ENCODE assay signal across 9 cellular contexts in genomic region chr2:88451647-88452150, GRCh38. TPM values are rescaled to one million over a fixed set of nuclear protein-coding genes. Genes with fewer than 3 reads are reported as not detected.
DNase-seq lines count a peak whose midpoint lies in the region; ATAC-seq, FAIRE-seq and TF ChIP-seq lines count a peak whose summit lies in the region.
"Had no signal": no experiment of that assay in that cellular context is flagged by ENCODE, and none has a peak within 500 bp of the region (broad histone marks: within the 10 kb centered on the region; RNA-seq: fewer than 3 reads in every experiment).

No MANE protein-coding gene starts in this region.

- DNase-seq in CD8-positive, alpha-beta T cell, result peak in 1 of 7 experiments; percentile 14
- peak; percentile 22 for DNase-seq in activated T-cell treated with anti-CD3 and anti-CD28 coated beads, Interleukin-2, amount 50 U/mL, for 72 hours
- DNase-seq in HepG2 (ENCODE audit: low spot score) (no peak), NCI-H2196 treated with DMSO at 0.1 percent for 48 hours (lab: John Stamatoyannopoulos, UW; ENCODE audit: unreplicated experiment) (no peak), NCI-H510A treated with DMSO at 0.1 percent for 48 hours (lab: John Stamatoyannopoulos, UW) (no peak)

- intact Hi-C loops in CD8-positive, alpha-beta T cell (cut with DNase I, micrococcal nuclease), result no loop called here
- intact Hi-C loops in HepG2 (cut with micrococcal nuclease; ENCODE audit: unreplicated experiment), result no loop called here

- no peaks in the 10 kb centered on the region for H3K79me2 ChIP-seq in HepG2 (ENCODE audit: insufficient read depth, low read length)

- no peak overlapping the region for H3K4me3 ChIP-seq in CD8-positive, alpha-beta T cell (ENCODE audit: low read depth, low read length)
- no peak overlapping the region for H3K4me3 ChIP-seq in HepG2 (replicated peaks in 1 of 3; ENCODE audit: insufficient read depth in 1 of 3, low read depth in 2 of 3, low read length in 3 of 3)

- ATAC-seq in CD8-positive, alpha-beta T cell, result no peak
- ATAC-seq in HG02798 (IDR thresholded peaks at IDR 0.05; ENCODE audit: poor library complexity, unreplicated experiment), result peak; percentile 32
- ATAC-seq in activated T-cell treated with anti-CD3 and anti-CD28 coated beads, Interleukin-2, amount 50 U/mL, for 72 hours (replicated peaks in 1 of 2), result peak; percentile 43 to 47
- peak; percentile 15; the same call in 1 of the 3 replicates for ATAC-seq in HepG2
- no peak for ATAC-seq in HG02840 (IDR thresholded peaks at IDR 0.05; ENCODE audit: low FRiP score, unreplicated experiment)
- no peak for ATAC-seq in HG03439 (IDR thresholded peaks at IDR 0.05; ENCODE audit: unreplicated experiment)

- H4K20me1 ChIP-seq in HepG2 (ENCODE audit: insufficient read depth, low read length), result no peaks in the 10 kb centered on the region

- no peak overlapping the region for H2AFZ ChIP-seq in HepG2 (ENCODE audit: low read length)

- TF ChIP-seq RAD21 in HepG2 (CRISPR knock-in tag; IDR thresholded peaks at IDR 0.05), result no peak

- no peak overlapping the region for H3K9ac ChIP-seq in HepG2 (ENCODE audit: insufficient read depth, low read depth, low read length)

- no peak overlapping the region for H3K27ac Mint-ChIP-seq in CD8-positive, alpha-beta T cell
- H3K27ac Mint-ChIP-seq in activated T-cell treated with anti-CD3 and anti-CD28 coated beads, Interleukin-2, amount 50 U/mL, for 72 hours, result no peak overlapping the region

- POLR2A ChIA-PET in CD8-positive, alpha-beta T cell (lab: Charles Lee), result no interaction called here
- POLR2A ChIA-PET in HepG2 (lab: Yijun Ruan, JAX), result no interaction called here

- no peak for FAIRE-seq in HepG2 (lab: Jason Lieb, UNC)

- no peak overlapping the region for H3K4me2 ChIP-seq in HepG2 (ENCODE audit: low read depth, low read length)

- peaks cover 30% of the 10 kb centered on the region for H3K27me3 ChIP-seq in CD8-positive, alpha-beta T cell (ENCODE audit: insufficient read depth, low read length)
- peaks cover 0 to 29% of the 10 kb centered on the region in 2 experiments; a peak in 3 of 5 replicates for H3K27me3 ChIP-seq in HepG2 (ENCODE audit: control insufficient read depth in 1 of 2, insufficient read depth in 2 of 2, low read length in 2 of 2)

- H3K27me3 Mint-ChIP-seq in CD8-positive, alpha-beta T cell (ENCODE audit: low read depth), result peaks cover 58% of the 10 kb centered on the region
- peaks cover 54% of the 10 kb centered on the region for H3K27me3 Mint-ChIP-seq in activated T-cell treated with anti-CD3 and anti-CD28 coated beads, Interleukin-2, amount 50 U/mL, for 72 hours (ENCODE audit: low read depth)

- 87% methylated on average over 39 of the region's 39 CpGs for WGBS in HepG2 (ENCODE audit: low lambda C conversion rate)

- H3K4me1 ChIP-seq in CD8-positive, alpha-beta T cell (ENCODE audit: insufficient read depth, low read length), result peaks cover 6% of the 10 kb centered on the region
- no peaks in the 10 kb centered on the region for H3K4me1 ChIP-seq in HepG2 (ENCODE audit: insufficient read depth, low read length)

- in situ Hi-C loops in HepG2 (cut with HindIII; ENCODE audit: extremely low pct_ligation_motif_present, low pct_unique_long_range_greater_than_20kb), result loop anchor here (25.0 kb wide), 1 partner anchor 389 kb away; the partner anchor contains the start of genes KRCC1 and SMYD1

- no peak overlapping the region for H3K27ac ChIP-seq in CD8-positive, alpha-beta T cell (ENCODE audit: low read depth, low read length)
- H3K27ac ChIP-seq in HepG2 (ENCODE audit: extremely low read length, insufficient read depth, low read length), result no peak overlapping the region

- no peak for TF ChIP-seq CTCF in CD8-positive, alpha-beta T cell (IDR thresholded peaks at IDR 0.05)
- TF ChIP-seq CTCF in HepG2 (CRISPR knock-in tag; IDR thresholded peaks at IDR 0.05), result no peak

- H3K36me3 Mint-ChIP-seq in CD8-positive, alpha-beta T cell, result no peaks in the 10 kb centered on the region
- no peaks in the 10 kb centered on the region for H3K36me3 Mint-ChIP-seq in activated T-cell treated with anti-CD3 and anti-CD28 coated beads, Interleukin-2, amount 50 U/mL, for 72 hours (ENCODE audit: insufficient read depth in 2 of 2)

- TF ChIP-seq EP300 in HepG2 (IDR thresholded peaks at IDR 0.05; ENCODE audit: low read depth in 2 of 2, low read length in 2 of 2), result no peak
- no peak for TF ChIP-seq EP300 in HepG2 (CRISPR knock-in tag; IDR thresholded peaks at IDR 0.05; ENCODE audit: borderline replicate concordance)

- BruUV-seq in HepG2 (replicated peaks; lab: Mats Ljungman, UMichigan), result no TSS peak

- H3K36me3 ChIP-seq in CD8-positive, alpha-beta T cell (ENCODE audit: insufficient read depth, low read length), result no peaks in the 10 kb centered on the region
- no peaks in the 10 kb centered on the region for H3K36me3 ChIP-seq in HepG2 (replicated peaks in 1 of 2; ENCODE audit: control insufficient read depth in 1 of 2, insufficient read depth in 2 of 2, low read length in 2 of 2)

- no peaks in the 10 kb centered on the region for H3K9me3 ChIP-seq in CD8-positive, alpha-beta T cell (ENCODE audit: low read length)
- no peaks in the 10 kb centered on the region for H3K9me3 ChIP-seq in HepG2 (ENCODE audit: low read length)

- CTCF ChIA-PET in CD8-positive, alpha-beta T cell (lab: Charles Lee), result interaction anchor here (0.6 kb wide), 1 partner anchor 237 kb away, joined by 3 read pairs; no protein-coding TSS in a partner anchor
- CTCF ChIA-PET in HepG2 (lab: Yijun Ruan, JAX; ENCODE audit: low intra/inter-chr PET ratio, low total read pairs), result interaction anchor here (1.5 kb wide), 1 partner anchor 265 kb away, joined by 4 read pairs; no protein-coding TSS in a partner anchor

- H3K4me1 Mint-ChIP-seq in CD8-positive, alpha-beta T cell (ENCODE audit: low read depth), result peaks cover 13% of the 10 kb centered on the region
- peaks cover 13% of the 10 kb centered on the region for H3K4me1 Mint-ChIP-seq in activated T-cell treated with anti-CD3 and anti-CD28 coated beads, Interleukin-2, amount 50 U/mL, for 72 hours (ENCODE audit: low read depth)

- peak overlapping the region; percentile 79 for H3K4me3 Mint-ChIP-seq in CD8-positive, alpha-beta T cell
- H3K4me3 Mint-ChIP-seq in activated T-cell treated with anti-CD3 and anti-CD28 coated beads, Interleukin-2, amount 50 U/mL, for 72 hours, result peak overlapping the region; percentile 77 to 81

- H3K9me3 Mint-ChIP-seq in CD8-positive, alpha-beta T cell, result no peaks in the 10 kb centered on the region
- H3K9me3 Mint-ChIP-seq in activated T-cell treated with anti-CD3 and anti-CD28 coated beads, Interleukin-2, amount 50 U/mL, for 72 hours, result no peaks in the 10 kb centered on the region

- no peak for TF ChIP-seq POLR2A in HepG2 (IDR thresholded peaks at IDR 0.05; ENCODE audit: insufficient read depth in 1 of 2, low read depth in 2 of 2, low read length in 2 of 2)

TF ChIP-seq in HepG2, 621 proteins besides CTCF, POLR2A, EP300 and RAD21 (continues in another document):
- TF ChIP-seq KLF13 (CRISPR knock-in tag; IDR thresholded peaks at IDR 0.05), result no peak
- TF ChIP-seq ZNF652 (CRISPR knock-in tag; IDR thresholded peaks at IDR 0.05; ENCODE audit: borderline replicate concordance, low read depth), result no peak
- no peak for TF ChIP-seq ZNF780A (CRISPR knock-in tag; IDR thresholded peaks at IDR 0.05)
- TF ChIP-seq CHD2 (IDR thresholded peaks at IDR 0.05; ENCODE audit: low read depth, low read length), result no peak
- no peak for TF ChIP-seq MLX (CRISPR knock-in tag; IDR thresholded peaks at IDR 0.05)
- no peak for TF ChIP-seq POLR2AphosphoS2 (IDR thresholded peaks at IDR 0.05; ENCODE audit: low read depth, low read length)

RNA-seq across cellular contexts. Expression of gene FOXI3, which starts 0.8 kb away (rescaled TPM):
- total RNA-seq in CD8-positive, alpha-beta T cell, result not detected
- total RNA-seq in activated T-cell treated with anti-CD3 and anti-CD28 coated beads, Interleukin-2, amount 50 U/mL, for 72 hours, result not detected
- total RNA-seq in HepG2 (2016; rRNA removed; fragmentation: Illumina TruSeq; extraction: Trizol), result not detected in 2 replicates
- not detected in 2 replicates for total RNA-seq in HepG2 (2016; cell fraction: cytosol; rRNA removed; fragmentation: Illumina TruSeq; extraction: Trizol; ENCODE audit: low read depth)
- total RNA-seq in HepG2 (2016; cell fraction: insoluble cytoplasmic fraction; rRNA removed; fragmentation: Illumina TruSeq; extraction: Trizol), result not detected in 2 replicates
- not detected in 2 replicates for total RNA-seq in HepG2 (2016; cell fraction: membrane; rRNA removed; fragmentation: Illumina TruSeq; extraction: Trizol)
- not detected in 2 replicates for total RNA-seq in HepG2 (2016; cell fraction: nucleus; rRNA removed; fragmentation: Illumina TruSeq; extraction: Trizol)
- polyA plus RNA-seq in HepG2 (2011; rRNA removed), result not detected in 2 replicates
- polyA plus RNA-seq in HepG2 (2011; cell fraction: cytosol; rRNA removed), result not detected in 2 replicates
- not detected in 2 replicates for polyA plus RNA-seq in HepG2 (2011; cell fraction: nucleus; rRNA removed)
- polyA plus RNA-seq in HepG2 (2012), result not detected in 2 replicates
- not detected in 2 replicates for polyA plus RNA-seq in HepG2 (2016; cell fraction: cytosol; fragmentation: Illumina TruSeq; extraction: Trizol; ENCODE audit: low read depth)
- polyA plus RNA-seq in HepG2 (2016; cell fraction: insoluble cytoplasmic fraction; fragmentation: Illumina TruSeq; extraction: Trizol; ENCODE audit: low read depth), result not detected in 2 replicates
- polyA plus RNA-seq in HepG2 (2016; cell fraction: membrane; fragmentation: Illumina TruSeq; extraction: Trizol; ENCODE audit: low read depth), result not detected in 2 replicates
- polyA plus RNA-seq in HepG2 (2016; cell fraction: nucleus; fragmentation: Illumina TruSeq; extraction: Trizol; ENCODE audit: insufficient read depth, low read depth), result not detected in 2 replicates
- not detected in 2 replicates for polyA minus RNA-seq in HepG2 (2011; rRNA and poly(A)+ RNA removed; ENCODE audit: low replicate concordance)
- polyA minus RNA-seq in HepG2 (2011; cell fraction: cytosol; rRNA and poly(A)+ RNA removed), result not detected in 2 replicates
- polyA minus RNA-seq in HepG2 (2011; cell fraction: nucleus; rRNA and poly(A)+ RNA removed), result not detected in 2 replicates
- total RNA-seq: activated CD8-positive, alpha-beta memory T cell treated with anti-CD3 and anti-CD28 coated beads for 36 hours had no signal

Comparison
In these comparisons a context has a peak if more than half of its experiments do, and no peak if none do; other contexts are left out.
1. ATAC-seq: peak in HG02798 (single experiment), activated T-cell treated with anti-CD3 and anti-CD28 coated beads, Interleukin-2, amount 50 U/mL, for 72 hours (2 of 2) and HepG2 (single experiment); none in CD8-positive, alpha-beta T cell (single experiment), HG02840 (single experiment) and HG03439 (single experiment).
2. DNase-seq: peak in activated T-cell treated with anti-CD3 and anti-CD28 coated beads, Interleukin-2, amount 50 U/mL, for 72 hours (2 of 2); none in HepG2 (single experiment), NCI-H2196 treated with DMSO at 0.1 percent for 48 hours (single experiment) and NCI-H510A treated with DMSO at 0.1 percent for 48 hours (single experiment).